In genomic region chr6:148817689-148818088, GRCh38 we compare ENCODE assay signal across 20 cellular contexts.
"Had no signal": no experiment of that assay in that cellular context is flagged by ENCODE, and none has a peak within 500 bp of the region (broad histone marks: within the 10 kb centered on the region; RNA-seq: fewer than 3 reads in every experiment).

No MANE protein-coding gene starts in this region.

- H3K27me3 ChIP-seq: esophagus squamous epithelium, hepatocyte, left lung, neutrophil, sigmoid colon, spleen, stomach had no signal

- H3K27ac Mint-ChIP-seq: activated CD4-positive, alpha-beta T cell treated with anti-CD3 and anti-CD28 coated beads, Interleukin-2, amount 10 ng/mL, durations not matched to agents 7 days and 5 days; activated naive CD8-positive, alpha-beta T cell treated with anti-CD3 and anti-CD28 coated beads for 36 hours; activated T-helper 1 cell treated with anti-CD3 and anti-CD28 coated beads, Interleukin-12 subunit alpha, Interleukin-12 subunit beta, Interleukin-2, Interleukin-4 antibody, amounts not matched to agents 30 ng/mL and 10 ng/mL and 1 ng/mL, durations not matched to agents 14 hours and 24 hours and 36 hours; naive thymus-derived CD4-positive, alpha-beta T cell had no signal

- H3K4me1 ChIP-seq: left lung, sigmoid colon had no signal

- H3K9me3 ChIP-seq: neutrophil, sigmoid colon, thoracic aorta had no signal

- H3K4me3 ChIP-seq: coronary artery, esophagus squamous epithelium, hepatocyte, left lung, sigmoid colon, spleen, stomach, thoracic aorta had no signal

- H3K27me3 Mint-ChIP-seq: activated naive CD8-positive, alpha-beta T cell treated with anti-CD3 and anti-CD28 coated beads for 36 hours; brain had no signal

- H3K27ac ChIP-seq: coronary artery, esophagus squamous epithelium, hepatocyte, left lung, neutrophil, parathyroid adenoma, sigmoid colon, spleen, stomach, thoracic aorta had no signal

- H3K9ac ChIP-seq: parathyroid adenoma had no signal

- DNase-seq: activated CD4-positive, alpha-beta T cell treated with anti-CD3 and anti-CD28 coated beads, Interleukin-2, amount 10 ng/mL, durations not matched to agents 7 days and 5 days; activated CD8-positive, alpha-beta memory T cell treated with anti-CD3 and anti-CD28 coated beads for 24 hours; activated naive CD8-positive, alpha-beta T cell treated with anti-CD3 and anti-CD28 coated beads for 36 hours; central memory CD4-positive, alpha-beta T cell; effector CD4-positive, alpha-beta T cell; esophagus squamous epithelium; kidney; left lung; mammary epithelial cell; naive thymus-derived CD4-positive, alpha-beta T cell; sigmoid colon; spleen; stomach had no signal

- H3K4me3 Mint-ChIP-seq: activated CD4-positive, alpha-beta T cell treated with anti-CD3 and anti-CD28 coated beads, Interleukin-2, amount 10 ng/mL, durations not matched to agents 7 days and 5 days; activated naive CD8-positive, alpha-beta T cell treated with anti-CD3 and anti-CD28 coated beads for 36 hours; activated T-helper 1 cell treated with anti-CD3 and anti-CD28 coated beads, Interleukin-12 subunit alpha, Interleukin-12 subunit beta, Interleukin-2, Interleukin-4 antibody, amounts not matched to agents 30 ng/mL and 10 ng/mL and 1 ng/mL, durations not matched to agents 14 hours and 24 hours and 36 hours; naive thymus-derived CD4-positive, alpha-beta T cell had no signal

- ATAC-seq: left lung; naive thymus-derived CD4-positive, alpha-beta T cell had no signal

- H3K36me3 ChIP-seq: esophagus squamous epithelium, left lung, neutrophil, sigmoid colon, spleen, stomach, thoracic aorta had no signal

- H3K36me3 Mint-ChIP-seq: activated naive CD8-positive, alpha-beta T cell treated with anti-CD3 and anti-CD28 coated beads for 36 hours had no signal

- H3K4me1 Mint-ChIP-seq: activated CD4-positive, alpha-beta T cell treated with anti-CD3 and anti-CD28 coated beads, Interleukin-2, amount 10 ng/mL, durations not matched to agents 7 days and 5 days; activated naive CD8-positive, alpha-beta T cell treated with anti-CD3 and anti-CD28 coated beads for 36 hours; naive thymus-derived CD4-positive, alpha-beta T cell had no signal
